Comparison of ENCODE assay signal across 37 cellular contexts in genomic region chr10:71483135-71483534, GRCh38.
"Had no signal": no experiment of that assay in that cellular context is flagged by ENCODE, and none has a peak within 500 bp of the region (broad histone marks: within the 10 kb centered on the region; RNA-seq: fewer than 3 reads in every experiment).

No MANE protein-coding gene starts in this region.

- H3K27me3 Mint-ChIP-seq: activated naive CD8-positive, alpha-beta T cell; activated naive CD8-positive, alpha-beta T cell treated with anti-CD3 and anti-CD28 coated beads for 36 hours had no signal

- H3K36me3 ChIP-seq: adrenal gland, ascending aorta, brain microvascular endothelial cell, breast epithelium, cardiac muscle cell had no signal

- H3K9me3 Mint-ChIP-seq: activated naive CD4-positive, alpha-beta T cell treated with anti-CD3 and anti-CD28 coated beads for 36 hours; activated naive CD4-positive, alpha-beta T cell treated with anti-CD3 and anti-CD28 coated beads, Interleukin-2, amount 10 ng/mL, durations not matched to agents 7 days and 5 days; activated naive CD4-positive, alpha-beta T cell treated with anti-CD3 and anti-CD28 coated beads, Interleukin-2, amount 50 U/mL, for 24 hours; activated naive CD4-positive, alpha-beta T cell treated with anti-CD3 and anti-CD28 coated beads, Interleukin-2, amount 50 U/mL, for 72 hours; activated naive CD8-positive, alpha-beta T cell treated with anti-CD3 and anti-CD28 coated beads, Interleukin-2, amount 10 ng/mL, durations not matched to agents 7 days and 5 days; activated naive CD8-positive, alpha-beta T cell treated with anti-CD3 and anti-CD28 coated beads, Interleukin-2, amount 50 U/mL, for 24 hours; activated T-cell treated with anti-CD3 and anti-CD28 coated beads, Interleukin-2, amount 50 U/mL, for 24 hours; activated T-cell treated with anti-CD3 and anti-CD28 coated beads, Interleukin-2, amount 50 U/mL, for 4 hours; activated T-cell treated with anti-CD3 and anti-CD28 coated beads, Interleukin-2, amount 50 U/mL, for 72 hours; activated T-helper 1 cell treated with anti-CD3 and anti-CD28 coated beads, Interleukin-12 subunit alpha, Interleukin-12 subunit beta, Interleukin-2, Interleukin-4 antibody, amounts not matched to agents 30 ng/mL and 10 ng/mL and 1 ng/mL, durations not matched to agents 14 hours and 24 hours and 36 hours; activated T-helper 17 cell treated with anti-CD3 and anti-CD28 coated beads, Interleukin-2, amount 50 U/mL, for 72 hours; activated T-helper 2 cell treated with anti-CD3 and anti-CD28 coated beads, Interferon-gamma antibody, Interleukin-2, Interleukin-4, amounts not matched to agents 10 μg/mL and 5 μg/mL and 100 μg/mL, durations not matched to agents 14 hours and 24 hours and 36 hours; central memory CD8-positive, alpha-beta T cell had no signal

- H3K4me1 ChIP-seq: adrenal gland, ascending aorta, body of pancreas, breast epithelium had no signal

- H3K4me3 ChIP-seq: adrenal gland, ascending aorta, body of pancreas, breast epithelium, cardiac muscle cell had no signal

- DNase-seq: activated effector memory CD4-positive, alpha-beta T cell treated with anti-CD3 and anti-CD28 coated beads, Interleukin-2, amount 50 U/mL, for 16 hours; activated effector memory CD4-positive, alpha-beta T cell treated with Interleukin-2 at 50 U/mL for 16 hours; activated gamma-delta T cell; activated gamma-delta T cell treated with Interleukin-2 at 50 U/mL for 16 hours; activated naive CD4-positive, alpha-beta T cell; activated naive CD4-positive, alpha-beta T cell treated with anti-CD3 and anti-CD28 coated beads for 36 hours; activated naive CD4-positive, alpha-beta T cell treated with anti-CD3 and anti-CD28 coated beads, Interleukin-2, amount 10 ng/mL, durations not matched to agents 7 days and 5 days; activated naive CD4-positive, alpha-beta T cell treated with anti-CD3 and anti-CD28 coated beads, Interleukin-2, amount 50 U/mL, for 16 hours; activated naive CD4-positive, alpha-beta T cell treated with Interleukin-2 at 50 U/mL for 16 hours; activated naive CD8-positive, alpha-beta T cell treated with anti-CD3 and anti-CD28 coated beads for 36 hours; activated naive CD8-positive, alpha-beta T cell treated with anti-CD3 and anti-CD28 coated beads, Interleukin-2, amount 10 ng/mL, durations not matched to agents 7 days and 5 days; activated naive CD8-positive, alpha-beta T cell treated with anti-CD3 and anti-CD28 coated beads, Interleukin-2, amount 50 U/mL, for 24 hours; activated T-cell treated with anti-CD3 and anti-CD28 coated beads, Interleukin-2, amount 50 U/mL, for 24 hours; activated T-cell treated with anti-CD3 and anti-CD28 coated beads, Interleukin-2, amount 50 U/mL, for 4 hours; activated T-cell treated with anti-CD3 and anti-CD28 coated beads, Interleukin-2, amount 50 U/mL, for 48 hours; activated T-cell treated with anti-CD3 and anti-CD28 coated beads, Interleukin-2, amount 50 U/mL, for 72 hours; adrenal gland; amniotic stem cell; amygdala; anterior cingulate cortex; aorta; body of pancreas; brain microvascular endothelial cell; caudate nucleus; central memory CD4-positive, alpha-beta T cell; cerebellar nuclear complex had no signal

- H3K4me1 Mint-ChIP-seq: activated naive CD4-positive, alpha-beta T cell treated with anti-CD3 and anti-CD28 coated beads, Interleukin-2, amount 10 ng/mL, durations not matched to agents 7 days and 5 days; activated naive CD4-positive, alpha-beta T cell treated with anti-CD3 and anti-CD28 coated beads, Interleukin-2, amount 50 U/mL, for 24 hours; activated naive CD8-positive, alpha-beta T cell treated with anti-CD3 and anti-CD28 coated beads for 36 hours; activated naive CD8-positive, alpha-beta T cell treated with anti-CD3 and anti-CD28 coated beads, Interleukin-2, amount 10 ng/mL, durations not matched to agents 7 days and 5 days; activated naive CD8-positive, alpha-beta T cell treated with anti-CD3 and anti-CD28 coated beads, Interleukin-2, amount 50 U/mL, for 24 hours; activated T-helper 17 cell treated with anti-CD3 and anti-CD28 coated beads, Interleukin-2, amount 50 U/mL, for 72 hours; central memory CD8-positive, alpha-beta T cell had no signal

- H3K36me3 Mint-ChIP-seq: activated naive CD4-positive, alpha-beta T cell treated with anti-CD3 and anti-CD28 coated beads, Interleukin-2, amount 10 ng/mL, durations not matched to agents 7 days and 5 days; activated naive CD4-positive, alpha-beta T cell treated with anti-CD3 and anti-CD28 coated beads, Interleukin-2, amount 50 U/mL, for 24 hours; activated naive CD4-positive, alpha-beta T cell treated with anti-CD3 and anti-CD28 coated beads, Interleukin-2, amount 50 U/mL, for 72 hours; activated naive CD8-positive, alpha-beta T cell; activated naive CD8-positive, alpha-beta T cell treated with anti-CD3 and anti-CD28 coated beads for 36 hours; activated naive CD8-positive, alpha-beta T cell treated with anti-CD3 and anti-CD28 coated beads, Interleukin-2, amount 10 ng/mL, durations not matched to agents 7 days and 5 days had no signal

- H3K27ac ChIP-seq: adrenal gland, ascending aorta, body of pancreas, brain microvascular endothelial cell, breast epithelium, cardiac muscle cell had no signal

- ATAC-seq: activated naive CD4-positive, alpha-beta T cell treated with anti-CD3 and anti-CD28 coated beads, Interleukin-2, amount 50 U/mL, for 72 hours; activated naive CD8-positive, alpha-beta T cell treated with anti-CD3 and anti-CD28 coated beads, Interleukin-2, amount 50 U/mL, for 24 hours; activated T-cell treated with anti-CD3 and anti-CD28 coated beads, Interleukin-2, amount 50 U/mL, for 4 hours; activated T-cell treated with anti-CD3 and anti-CD28 coated beads, Interleukin-2, amount 50 U/mL, for 72 hours; activated T-helper 17 cell treated with anti-CD3 and anti-CD28 coated beads, Interleukin-2, amount 50 U/mL, for 72 hours; body of pancreas had no signal

- H3K9me3 ChIP-seq: adrenal gland, ascending aorta, body of pancreas had no signal

- H3K27me3 ChIP-seq: adrenal gland, ascending aorta, body of pancreas, breast epithelium, cardiac muscle cell had no signal

- H3K4me3 Mint-ChIP-seq: activated naive CD4-positive, alpha-beta T cell treated with anti-CD3 and anti-CD28 coated beads for 36 hours; activated naive CD4-positive, alpha-beta T cell treated with anti-CD3 and anti-CD28 coated beads, Interleukin-2, amount 10 ng/mL, durations not matched to agents 7 days and 5 days; activated naive CD4-positive, alpha-beta T cell treated with anti-CD3 and anti-CD28 coated beads, Interleukin-2, amount 50 U/mL, for 24 hours; activated naive CD8-positive, alpha-beta T cell; activated naive CD8-positive, alpha-beta T cell treated with anti-CD3 and anti-CD28 coated beads for 36 hours; activated naive CD8-positive, alpha-beta T cell treated with anti-CD3 and anti-CD28 coated beads, Interleukin-2, amount 10 ng/mL, durations not matched to agents 7 days and 5 days; activated naive CD8-positive, alpha-beta T cell treated with anti-CD3 and anti-CD28 coated beads, Interleukin-2, amount 50 U/mL, for 24 hours; activated T-cell treated with anti-CD3 and anti-CD28 coated beads, Interleukin-2, amount 50 U/mL, for 24 hours; activated T-cell treated with anti-CD3 and anti-CD28 coated beads, Interleukin-2, amount 50 U/mL, for 4 hours; activated T-cell treated with anti-CD3 and anti-CD28 coated beads, Interleukin-2, amount 50 U/mL, for 72 hours; activated T-helper 1 cell treated with anti-CD3 and anti-CD28 coated beads, Interleukin-12 subunit alpha, Interleukin-12 subunit beta, Interleukin-2, Interleukin-4 antibody, amounts not matched to agents 30 ng/mL and 10 ng/mL and 1 ng/mL, durations not matched to agents 14 hours and 24 hours and 36 hours; activated T-helper 17 cell treated with anti-CD3 and anti-CD28 coated beads, Interleukin-2, amount 50 U/mL, for 72 hours; brain; central memory CD8-positive, alpha-beta T cell had no signal

- H3K27ac Mint-ChIP-seq: activated naive CD4-positive, alpha-beta T cell treated with anti-CD3 and anti-CD28 coated beads for 36 hours; activated naive CD4-positive, alpha-beta T cell treated with anti-CD3 and anti-CD28 coated beads, Interleukin-2, amount 10 ng/mL, durations not matched to agents 7 days and 5 days; activated naive CD4-positive, alpha-beta T cell treated with anti-CD3 and anti-CD28 coated beads, Interleukin-2, amount 50 U/mL, for 24 hours; activated naive CD4-positive, alpha-beta T cell treated with anti-CD3 and anti-CD28 coated beads, Interleukin-2, amount 50 U/mL, for 72 hours; activated naive CD8-positive, alpha-beta T cell; activated naive CD8-positive, alpha-beta T cell treated with anti-CD3 and anti-CD28 coated beads for 36 hours; activated naive CD8-positive, alpha-beta T cell treated with anti-CD3 and anti-CD28 coated beads, Interleukin-2, amount 10 ng/mL, durations not matched to agents 7 days and 5 days; activated naive CD8-positive, alpha-beta T cell treated with anti-CD3 and anti-CD28 coated beads, Interleukin-2, amount 50 U/mL, for 24 hours; activated T-cell treated with anti-CD3 and anti-CD28 coated beads, Interleukin-2, amount 50 U/mL, for 24 hours; activated T-cell treated with anti-CD3 and anti-CD28 coated beads, Interleukin-2, amount 50 U/mL, for 72 hours; activated T-helper 1 cell treated with anti-CD3 and anti-CD28 coated beads, Interleukin-12 subunit alpha, Interleukin-12 subunit beta, Interleukin-2, Interleukin-4 antibody, amounts not matched to agents 30 ng/mL and 10 ng/mL and 1 ng/mL, durations not matched to agents 14 hours and 24 hours and 36 hours; activated T-helper 17 cell treated with anti-CD3 and anti-CD28 coated beads, Interleukin-2, amount 50 U/mL, for 72 hours; activated T-helper 2 cell treated with anti-CD3 and anti-CD28 coated beads, Interferon-gamma antibody, Interleukin-2, Interleukin-4, amounts not matched to agents 10 μg/mL and 5 μg/mL and 100 μg/mL, durations not matched to agents 14 hours and 24 hours and 36 hours; brain had no signal
